In genomic region chr4:162274354-162274753, GRCh38 we compare ENCODE assay signal across 8 cellular contexts.
DNase-seq lines count a peak whose midpoint lies in the region; ATAC-seq, FAIRE-seq and TF ChIP-seq lines count a peak whose summit lies in the region.

No MANE protein-coding gene starts in this region.

- intact Hi-C loops in activated CD4-positive, alpha-beta T cell treated with anti-CD3 and anti-CD28 coated beads, Interleukin-2, amount 10 ng/mL, durations not matched to agents 24 days and 14 days (cut with micrococcal nuclease), result no loop called here

- no peak overlapping the region for H3K4me3 Mint-ChIP-seq in activated CD4-positive, alpha-beta T cell treated with anti-CD3 and anti-CD28 coated beads, Interleukin-2, amount 10 ng/mL, durations not matched to agents 24 days and 14 days
- H3K4me3 Mint-ChIP-seq in activated T-cell treated with anti-CD3 and anti-CD28 coated beads, Interleukin-2, amount 50 U/mL, for 72 hours, result no peak overlapping the region

- no peaks in the 10 kb centered on the region for H3K4me1 Mint-ChIP-seq in activated CD4-positive, alpha-beta T cell treated with anti-CD3 and anti-CD28 coated beads, Interleukin-2, amount 10 ng/mL, durations not matched to agents 24 days and 14 days
- no peaks in the 10 kb centered on the region for H3K4me1 Mint-ChIP-seq in activated T-cell treated with anti-CD3 and anti-CD28 coated beads, Interleukin-2, amount 50 U/mL, for 72 hours (ENCODE audit: low read depth)

- ATAC-seq in GM19468 (IDR thresholded peaks at IDR 0.05; ENCODE audit: extremely low read depth, unreplicated experiment) (peak; percentile 89), HG03139 (IDR thresholded peaks at IDR 0.05; ENCODE audit: unreplicated experiment) (peak; percentile 72)
- no peak for ATAC-seq in activated T-cell treated with anti-CD3 and anti-CD28 coated beads, Interleukin-2, amount 50 U/mL, for 72 hours (replicated peaks in 1 of 2)

- H3K36me3 Mint-ChIP-seq in activated CD4-positive, alpha-beta T cell treated with anti-CD3 and anti-CD28 coated beads, Interleukin-2, amount 10 ng/mL, durations not matched to agents 24 days and 14 days (ENCODE audit: low read depth), result no peaks in the 10 kb centered on the region
- H3K36me3 Mint-ChIP-seq in activated T-cell treated with anti-CD3 and anti-CD28 coated beads, Interleukin-2, amount 50 U/mL, for 72 hours (ENCODE audit: insufficient read depth in 2 of 2), result no peaks in the 10 kb centered on the region

- peak; percentile 63 for FAIRE-seq in D721Med (lab: Jason Lieb, UNC)

- DNase-seq in D721Med (ENCODE audit: insufficient read length, low spot score), result no peak
- peak; percentile 91 for DNase-seq in SKM-1 treated with dmso at 0.1 percent for 144 hours (lab: John Stamatoyannopoulos, UW; ENCODE audit: unreplicated experiment)
- DNase-seq in activated CD8-positive, alpha-beta memory T cell treated with anti-CD3 and anti-CD28 coated beads for 24 hours, result no peak
- no peak for DNase-seq in activated CD4-positive, alpha-beta T cell treated with anti-CD3 and anti-CD28 coated beads, Interleukin-2, amount 10 ng/mL, durations not matched to agents 24 days and 14 days
- no peak for DNase-seq in NCI-H748 treated with DMSO at 0.1 percent for 48 hours (lab: John Stamatoyannopoulos, UW)
- DNase-seq in activated T-cell treated with anti-CD3 and anti-CD28 coated beads, Interleukin-2, amount 50 U/mL, for 72 hours, result no peak

- no peaks in the 10 kb centered on the region for H3K9me3 Mint-ChIP-seq in activated CD4-positive, alpha-beta T cell treated with anti-CD3 and anti-CD28 coated beads, Interleukin-2, amount 10 ng/mL, durations not matched to agents 24 days and 14 days
- peaks cover 9% of the 10 kb centered on the region in 2 donors for H3K9me3 Mint-ChIP-seq in activated T-cell treated with anti-CD3 and anti-CD28 coated beads, Interleukin-2, amount 50 U/mL, for 72 hours

- no peak overlapping the region for H3K27ac Mint-ChIP-seq in activated CD4-positive, alpha-beta T cell treated with anti-CD3 and anti-CD28 coated beads, Interleukin-2, amount 10 ng/mL, durations not matched to agents 24 days and 14 days
- H3K27ac Mint-ChIP-seq in activated T-cell treated with anti-CD3 and anti-CD28 coated beads, Interleukin-2, amount 50 U/mL, for 72 hours, result no peak overlapping the region

- no peaks in the 10 kb centered on the region for H3K27me3 Mint-ChIP-seq in activated CD4-positive, alpha-beta T cell treated with anti-CD3 and anti-CD28 coated beads, Interleukin-2, amount 10 ng/mL, durations not matched to agents 24 days and 14 days
- no peaks in the 10 kb centered on the region for H3K27me3 Mint-ChIP-seq in activated T-cell treated with anti-CD3 and anti-CD28 coated beads, Interleukin-2, amount 50 U/mL, for 72 hours (ENCODE audit: low read depth)

- TF ChIP-seq CTCF in D721Med (IDR thresholded peaks at IDR 0.05; ENCODE audit: insufficient read depth, missing control alignments), result no peak

Comparison
In these comparisons a context has a peak if more than half of its experiments do, and no peak if none do; other contexts are left out.
1. ATAC-seq: peak in GM19468 (single experiment) and HG03139 (single experiment); none in activated T-cell treated with anti-CD3 and anti-CD28 coated beads, Interleukin-2, amount 50 U/mL, for 72 hours (0 of 2).